In genomic region chr17:44216674-44217073, GRCh38 we compare ENCODE assay signal across 11 cellular contexts. TPM values are rescaled to one million over a fixed set of nuclear protein-coding genes. Genes with fewer than 3 reads are reported as not detected.
DNase-seq lines count a peak whose midpoint lies in the region; ATAC-seq and TF ChIP-seq lines count a peak whose summit lies in the region.
"Had no signal": no experiment of that assay in that cellular context is flagged by ENCODE, and none has a peak within 500 bp of the region (broad histone marks: within the 10 kb centered on the region; RNA-seq: fewer than 3 reads in every experiment).

No MANE protein-coding gene starts in this region.

- peak overlapping the region; percentile 62 for H3K27ac ChIP-seq in CD4-positive, alpha-beta T cell (ENCODE audit: low read depth, low read length)
- H3K27ac ChIP-seq in HL-60 (replicated peaks), result no peak overlapping the region

- ATAC-seq in CD4-positive, alpha-beta T cell (ENCODE audit: poor library complexity), result no peak
- ATAC-seq in activated CD8-positive, alpha-beta T cell treated with anti-CD3 and anti-CD28 coated beads for 36 hours, result no peak
- ATAC-seq in naive thymus-derived CD8-positive, alpha-beta T cell, result no peak
- ATAC-seq in GM21367 (IDR thresholded peaks at IDR 0.05; ENCODE audit: unreplicated experiment), result no peak
- no peak for ATAC-seq in HG02610 (IDR thresholded peaks at IDR 0.05; ENCODE audit: unreplicated experiment)

- no peak for DNase-seq in CD4-positive, alpha-beta T cell
- DNase-seq in HL-60 (ENCODE audit: low read depth in 1 of 2, low spot score in 1 of 2) (no peak), medulla oblongata (ENCODE audit: extremely low spot score) (no peak)
- no peak for DNase-seq in activated CD8-positive, alpha-beta T cell treated with anti-CD3 and anti-CD28 coated beads for 36 hours
- DNase-seq in naive thymus-derived CD8-positive, alpha-beta T cell, result no peak
- no peak for DNase-seq in stimulated activated CD8-positive, alpha-beta memory T cell treated with anti-CD3 and anti-CD28 coated beads, Interleukin-4, amount 100 ng/mL, for 48 hours
- DNase-seq: NCI-H1105 treated with DMSO at 0.1 percent for 48 hours, trophoblast cell had no signal

- H3K9me3 Mint-ChIP-seq in CD4-positive, alpha-beta T cell, result no peaks in the 10 kb centered on the region
- H3K9me3 Mint-ChIP-seq in activated CD8-positive, alpha-beta T cell treated with anti-CD3 and anti-CD28 coated beads for 36 hours, result no peaks in the 10 kb centered on the region
- H3K9me3 Mint-ChIP-seq in naive thymus-derived CD8-positive, alpha-beta T cell, result no peaks in the 10 kb centered on the region

- H3K27ac Mint-ChIP-seq in CD4-positive, alpha-beta T cell, result peak overlapping the region; percentile 86
- peak overlapping the region; percentile 98 for H3K27ac Mint-ChIP-seq in activated CD8-positive, alpha-beta T cell treated with anti-CD3 and anti-CD28 coated beads for 36 hours
- peak overlapping the region; percentile 92 to 99 (median 98) for H3K27ac Mint-ChIP-seq in naive thymus-derived CD8-positive, alpha-beta T cell

- TF ChIP-seq CTCF in CD4-positive, alpha-beta T cell (IDR thresholded peaks at IDR 0.05), result no peak
- TF ChIP-seq CTCF in HL-60 (IDR thresholded peaks at IDR 0.05; ENCODE audit: insufficient read depth, low read length), result no peak
- TF ChIP-seq CTCF in activated CD8-positive, alpha-beta T cell treated with anti-CD3 and anti-CD28 coated beads for 36 hours (IDR thresholded peaks at IDR 0.05), result no peak

- H3K27me3 ChIP-seq in CD4-positive, alpha-beta T cell (ENCODE audit: control insufficient read depth, insufficient read depth, low read length), result no peaks in the 10 kb centered on the region
- no peaks in the 10 kb centered on the region for H3K27me3 ChIP-seq in HL-60 (ENCODE audit: insufficient read depth, poor library complexity, severe bottlenecking)
- H3K27me3 ChIP-seq: ascending aorta had no signal

- no peaks in the 10 kb centered on the region for H3K27me3 Mint-ChIP-seq in CD4-positive, alpha-beta T cell
- H3K27me3 Mint-ChIP-seq in activated CD8-positive, alpha-beta T cell treated with anti-CD3 and anti-CD28 coated beads for 36 hours, result no peaks in the 10 kb centered on the region
- no peaks in the 10 kb centered on the region for H3K27me3 Mint-ChIP-seq in naive thymus-derived CD8-positive, alpha-beta T cell

- intact Hi-C loops in CD4-positive, alpha-beta T cell (cut with DNase I, micrococcal nuclease), result loop anchor here in 1 of 2 experiments (1.0 kb wide), 1 partner anchor 16 kb away; no protein-coding TSS in a partner anchor
- intact Hi-C loops in activated CD8-positive, alpha-beta T cell treated with anti-CD3 and anti-CD28 coated beads for 36 hours (cut with micrococcal nuclease), result loop anchor here (5.0 kb wide), 1 partner anchor 111 kb away; no protein-coding TSS in a partner anchor

- POLR2A ChIA-PET in CD4-positive, alpha-beta T cell (lab: Charles Lee), result interaction anchor here (0.9 to 10.5 kb wide), 13 partner anchors 8 to 1101 kb away, joined by 3 to 181 read pairs (median 8); partner anchors contain the start of genes ATXN7L3, GPATCH8, GRN and HDAC5
- POLR2A ChIA-PET in activated CD8-positive, alpha-beta T cell treated with anti-CD3 and anti-CD28 coated beads for 36 hours (lab: Charles Lee), result interaction anchor here (0.6 to 8.1 kb wide), 11 partner anchors 10 to 1014 kb away, joined by 3 to 58 read pairs (median 6); partner anchors contain the start of genes ATXN7L3, SLC25A39 and TMUB2
- POLR2A ChIA-PET in naive thymus-derived CD8-positive, alpha-beta T cell (lab: Charles Lee), result interaction anchor here (0.6 to 20.4 kb wide), 21 partner anchors 7 to 932 kb away, joined by 3 to 445 read pairs (median 4); partner anchors contain the start of genes ATXN7L3, GPATCH8, GRN and HDAC5

- CTCF ChIA-PET in CD4-positive, alpha-beta T cell (lab: Charles Lee), result interaction anchor here (1.2 to 1.7 kb wide), 5 partner anchors 13 to 129 kb away, joined by 3 to 5 read pairs (median 3); partner anchors contain the start of genes GRN and HDAC5
- CTCF ChIA-PET in activated CD8-positive, alpha-beta T cell treated with anti-CD3 and anti-CD28 coated beads for 36 hours (lab: Charles Lee), result interaction anchor here (1.1 to 4.6 kb wide), 7 partner anchors 14 to 146 kb away, joined by 3 to 51 read pairs (median 6); partner anchors contain the start of genes ATXN7L3 and GRN

- H3K36me3 Mint-ChIP-seq in CD4-positive, alpha-beta T cell (ENCODE audit: low read depth), result peaks cover 68% of the 10 kb centered on the region
- H3K36me3 Mint-ChIP-seq in activated CD8-positive, alpha-beta T cell treated with anti-CD3 and anti-CD28 coated beads for 36 hours (ENCODE audit: low read depth), result peaks cover 58% of the 10 kb centered on the region
- H3K36me3 Mint-ChIP-seq in naive thymus-derived CD8-positive, alpha-beta T cell, result peaks cover 10 to 37% (median 23%) of the 10 kb centered on the region in 3 donors

- H3K4me3 Mint-ChIP-seq in CD4-positive, alpha-beta T cell, result peak overlapping the region; percentile 84
- H3K4me3 Mint-ChIP-seq in activated CD8-positive, alpha-beta T cell treated with anti-CD3 and anti-CD28 coated beads for 36 hours, result peak overlapping the region; percentile 96
- peak overlapping the region; percentile 85 to 100 (median 90) for H3K4me3 Mint-ChIP-seq in naive thymus-derived CD8-positive, alpha-beta T cell

- H3K9me3 ChIP-seq in CD4-positive, alpha-beta T cell (ENCODE audit: control insufficient read depth, low read length), result no peaks in the 10 kb centered on the region
- H3K9me3 ChIP-seq: ascending aorta had no signal

- peaks cover 52% of the 10 kb centered on the region for H3K4me1 Mint-ChIP-seq in CD4-positive, alpha-beta T cell (ENCODE audit: low read depth)
- H3K4me1 Mint-ChIP-seq in activated CD8-positive, alpha-beta T cell treated with anti-CD3 and anti-CD28 coated beads for 36 hours (ENCODE audit: low read depth), result peaks cover 48% of the 10 kb centered on the region
- peaks cover 41 to 66% (median 60%) of the 10 kb centered on the region in 4 donors for H3K4me1 Mint-ChIP-seq in naive thymus-derived CD8-positive, alpha-beta T cell

- peak overlapping the region; percentile 67; the same call in 1 of the 2 replicates for H3K4me3 ChIP-seq in HL-60 (replicated peaks; ENCODE audit: insufficient read depth, low read length)
- H3K4me3 ChIP-seq: ascending aorta had no signal

RNA-seq across cellular contexts. Expression of gene UBTF, which starts 2.8 kb away (rescaled TPM):
- total RNA-seq in CD4-positive, alpha-beta T cell, result 100 to 1,000 TPM; 148 to 158 TPM
- 100 to 1,000 TPM; 129 to 135 TPM for total RNA-seq in activated CD8-positive, alpha-beta T cell treated with anti-CD3 and anti-CD28 coated beads for 36 hours
- total RNA-seq in naive thymus-derived CD8-positive, alpha-beta T cell, result 100 to 1,000 TPM; 348 to 362 TPM
- 10 to 100 TPM; 41.5 to 94.2 (median 73.3) TPM for polyA plus RNA-seq in naive thymus-derived CD8-positive, alpha-beta T cell

RNA-seq across cellular contexts. Expression of gene ATXN7L3, which starts 17.0 kb away (rescaled TPM):
- 10 to 100 TPM; 85.2 to 99.2 TPM for total RNA-seq in CD4-positive, alpha-beta T cell
- total RNA-seq in activated CD8-positive, alpha-beta T cell treated with anti-CD3 and anti-CD28 coated beads for 36 hours, result 10 to 100 TPM; 58.1 to 62.3 TPM
- 100 to 1,000 TPM; 125 TPM for total RNA-seq in naive thymus-derived CD8-positive, alpha-beta T cell
- 10 to 100 TPM in 2 of 3 donors, 1 to 10 TPM in 1; 9.3 to 14.2 (median 10.6) TPM for polyA plus RNA-seq in naive thymus-derived CD8-positive, alpha-beta T cell

RNA-seq across cellular contexts. Expression of gene TMUB2, which starts 29.9 kb away (rescaled TPM):
- 10 to 100 TPM; 33.3 to 34.8 TPM for total RNA-seq in CD4-positive, alpha-beta T cell
- 10 to 100 TPM; 17.5 TPM for total RNA-seq in activated CD8-positive, alpha-beta T cell treated with anti-CD3 and anti-CD28 coated beads for 36 hours
- 10 to 100 TPM; 45.8 to 50.5 TPM for total RNA-seq in naive thymus-derived CD8-positive, alpha-beta T cell
- polyA plus RNA-seq in naive thymus-derived CD8-positive, alpha-beta T cell, result 10 to 100 TPM; 22.1 to 30.2 (median 25.5) TPM

RNA-seq across cellular contexts. Expression of gene ASB16, which starts 46.2 kb away (rescaled TPM):
- under 1 TPM in 1 of 2 experiments, not detected in 1; 0.11 TPM for total RNA-seq in CD4-positive, alpha-beta T cell
- under 1 TPM; 0.18 to 0.27 TPM for total RNA-seq in activated CD8-positive, alpha-beta T cell treated with anti-CD3 and anti-CD28 coated beads for 36 hours
- total RNA-seq in naive thymus-derived CD8-positive, alpha-beta T cell, result not detected
- polyA plus RNA-seq in naive thymus-derived CD8-positive, alpha-beta T cell, result under 1 TPM in 1 of 3 donors, not detected in 2; 0.09 TPM
- total RNA-seq: ascending aorta had no signal

RNA-seq across cellular contexts. Expression of gene SLC4A1, which starts 51.3 kb away (rescaled TPM):
- not detected for total RNA-seq in CD4-positive, alpha-beta T cell
- total RNA-seq in activated CD8-positive, alpha-beta T cell treated with anti-CD3 and anti-CD28 coated beads for 36 hours, result not detected
- total RNA-seq in naive thymus-derived CD8-positive, alpha-beta T cell, result not detected
- not detected for polyA plus RNA-seq in naive thymus-derived CD8-positive, alpha-beta T cell
